ENCODE assay signal across 12 cellular contexts in genomic region chr2:122755281-122755780, GRCh38.
"Had no signal": no experiment of that assay in that cellular context is flagged by ENCODE, and none has a peak within 500 bp of the region (broad histone marks: within the 10 kb centered on the region; RNA-seq: fewer than 3 reads in every experiment).

No MANE protein-coding gene starts in this region.

- DNase-seq: activated CD4-positive, alpha-beta memory T cell treated with anti-CD3 and anti-CD28 coated beads for 36 hours; activated CD8-positive, alpha-beta memory T cell treated with anti-CD3 and anti-CD28 coated beads, Interleukin-2, amount 50 U/mL, for 4 hours; activated gamma-delta T cell treated with Interleukin-2 at 50 U/mL for 16 hours; activated naive CD8-positive, alpha-beta T cell treated with anti-CD3 and anti-CD28 coated beads, Interleukin-2, amount 10 ng/mL, durations not matched to agents 7 days and 5 days; activated T-cell treated with anti-CD3 and anti-CD28 coated beads, Interleukin-2, amount 50 U/mL, for 72 hours; aorta; gastrocnemius medialis; heart right ventricle; kidney; ovary; T-helper 2 cell had no signal

- H3K4me3 ChIP-seq: cardiac muscle cell, gastrocnemius medialis, heart right ventricle, ovary had no signal

- H3K27me3 ChIP-seq: cardiac muscle cell, gastrocnemius medialis, heart right ventricle, ovary had no signal

- H3K9me3 ChIP-seq: gastrocnemius medialis, ovary had no signal

- H3K36me3 ChIP-seq: cardiac muscle cell, gastrocnemius medialis, heart right ventricle, ovary had no signal

- H3K4me1 ChIP-seq: gastrocnemius medialis, heart right ventricle had no signal

- H3K27ac ChIP-seq: cardiac muscle cell, gastrocnemius medialis, heart right ventricle, ovary had no signal

- ATAC-seq: activated T-cell treated with anti-CD3 and anti-CD28 coated beads, Interleukin-2, amount 50 U/mL, for 72 hours; gastrocnemius medialis had no signal
